ENCODE assay signal across 6 cellular contexts in the genomic region with DNA sequence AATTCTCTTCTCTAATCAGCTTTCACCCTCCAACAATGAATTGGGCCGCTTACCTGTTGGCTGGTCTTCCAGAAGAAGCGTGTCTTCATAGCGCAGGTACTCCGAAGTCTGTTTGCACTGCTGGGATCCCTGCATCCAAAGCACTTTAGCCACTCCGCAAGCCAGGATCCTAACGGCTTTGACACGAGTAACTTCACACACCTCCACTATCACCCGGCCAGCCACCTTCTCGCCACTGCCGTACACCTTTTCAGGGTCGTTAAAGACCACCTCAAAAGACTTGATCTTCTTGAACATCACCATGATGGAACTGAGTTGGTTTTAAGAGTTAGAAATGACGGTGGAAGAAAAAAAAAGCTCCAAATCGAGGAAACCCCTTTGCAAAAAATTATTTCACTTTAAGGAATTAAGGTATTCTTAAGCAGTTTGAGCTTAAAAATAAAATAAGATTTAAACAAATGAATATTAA. TPM values are rescaled to one million over a fixed set of nuclear protein-coding genes. Genes with fewer than 3 reads are reported as not detected.
DNase-seq lines count a peak whose midpoint lies in the region; ATAC-seq and TF ChIP-seq lines count a peak whose summit lies in the region.

No MANE protein-coding gene starts in this region.

- H3K9me3 ChIP-seq in H9 (ENCODE audit: control insufficient read depth, low read depth, low read length) (no peaks in the 10 kb centered on the region), mononuclear cell (ENCODE audit: low read depth, low read length) (no peaks in the 10 kb centered on the region)

- no peaks in the 10 kb centered on the region for H3K27me3 Mint-ChIP-seq in H9 (ENCODE audit: low read depth)
- H3K27me3 Mint-ChIP-seq in activated T-helper 17 cell treated with anti-CD3 and anti-CD28 coated beads, Interleukin-2, amount 50 U/mL, for 72 hours, result no peaks in the 10 kb centered on the region

- no peak overlapping the region for H2BK5ac ChIP-seq in H9 (ENCODE audit: insufficient read length, low read length)

- no peak overlapping the region for H3T11ph ChIP-seq in H9 (ENCODE audit: low read length)

- H3K9ac ChIP-seq in H9 (ENCODE audit: extremely low read depth, insufficient read length, low read length), result peak overlapping the region; percentile 99

- no peak overlapping the region for H2BK120ac ChIP-seq in H9 (ENCODE audit: low read depth, low read length, poor library complexity, severe bottlenecking)

- no peak overlapping the region for H3K56ac ChIP-seq in H9 (ENCODE audit: insufficient read length, low read depth, low read length)

- no peak overlapping the region for H2AK5ac ChIP-seq in H9 (ENCODE audit: insufficient read length, low read length)

- peak overlapping the region; percentile 92 for H3K4me2 ChIP-seq in H9 (ENCODE audit: insufficient read depth, insufficient read length, low read length)

- H3K79me1 ChIP-seq in H9 (ENCODE audit: insufficient read depth, low read depth, low read length, poor library complexity, severe bottlenecking), result peaks cover 7% of the 10 kb centered on the region

- no peak overlapping the region; the same call in 1 of the 2 replicates for H3K4ac ChIP-seq in H9 (ENCODE audit: low read depth, low read length)

- peaks cover 19% of the 10 kb centered on the region for H3K23me2 ChIP-seq in H9 (ENCODE audit: insufficient read length, low read depth, low read length, poor library complexity, severe bottlenecking)

- H2BK15ac ChIP-seq in H9 (ENCODE audit: low read depth, low read length), result no peak overlapping the region

- peaks cover 3% of the 10 kb centered on the region; the same call in 1 of the 2 replicates for H3K79me2 ChIP-seq in H9 (ENCODE audit: insufficient read depth, low read length)

- peak overlapping the region; percentile 87 to 99 for H3K4me3 Mint-ChIP-seq in H9
- peak overlapping the region; percentile 88 for H3K4me3 Mint-ChIP-seq in activated T-helper 17 cell treated with anti-CD3 and anti-CD28 coated beads, Interleukin-2, amount 50 U/mL, for 72 hours

- peaks cover 32 to 43% (median 32%) of the 10 kb centered on the region in 3 experiments for H3K36me3 Mint-ChIP-seq in H9 (ENCODE audit: insufficient read depth in 1 of 3, low read depth in 3 of 3)
- peaks cover 61% of the 10 kb centered on the region for H3K36me3 Mint-ChIP-seq in activated T-helper 17 cell treated with anti-CD3 and anti-CD28 coated beads, Interleukin-2, amount 50 U/mL, for 72 hours (ENCODE audit: low read depth)

- peak overlapping the region; percentile 100 for H3K4me3 ChIP-seq in mononuclear cell (ENCODE audit: low read length)

- H3K27ac ChIP-seq in H9 (ENCODE audit: insufficient read length, low read depth, low read length), result no peak overlapping the region

- no peaks in the 10 kb centered on the region for H4K20me1 ChIP-seq in H9 (ENCODE audit: control insufficient read depth, insufficient read depth, insufficient read length)

- H2AFZ ChIP-seq in H9 (ENCODE audit: low read length), result no peak overlapping the region

- H3K14ac ChIP-seq in H9 (ENCODE audit: insufficient read depth, low read length), result peak overlapping the region; percentile 14; the same call in 1 of the 2 replicates

- H3K23ac ChIP-seq in H9 (ENCODE audit: insufficient read length, low read depth, low read length), result no peak overlapping the region

- no CpG with 5 or more reads among the region's 13 CpGs for WGBS in H9 (ENCODE audit: extremely low coverage, insufficient read length, low lambda C conversion rate)

- peaks cover 5% of the 10 kb centered on the region; the same call in 1 of the 2 replicates for H3K4me1 ChIP-seq in H9 (ENCODE audit: insufficient read depth, low read length)
- H3K4me1 ChIP-seq in mononuclear cell (ENCODE audit: insufficient read depth, low read length), result peaks cover 69% of the 10 kb centered on the region

- TF ChIP-seq CTCF in H9 (conservative IDR thresholded peaks at IDR 0.05), result no peak

- no peak for DNase-seq in H9
- no peak for DNase-seq in superior temporal gyrus (ENCODE audit: extremely low spot score)
- DNase-seq in GDM1 (lab: John Stamatoyannopoulos, UW), result no peak
- no peak for DNase-seq in sciatic nerve (ENCODE audit: low spot score)

- no peak overlapping the region for H4K8ac ChIP-seq in H9 (replicated peaks; ENCODE audit: insufficient read length, low read depth, low read length)

- no peak overlapping the region for H4K91ac ChIP-seq in H9 (ENCODE audit: insufficient read length, low read depth, low read length)

- H3K27ac Mint-ChIP-seq in H9, result peak overlapping the region; percentile 25 to 99 (median 98); a peak in 6 of 7 replicates
- H3K27ac Mint-ChIP-seq in activated T-helper 17 cell treated with anti-CD3 and anti-CD28 coated beads, Interleukin-2, amount 50 U/mL, for 72 hours, result peak overlapping the region; percentile 96

- H3K18ac ChIP-seq in H9 (ENCODE audit: insufficient read length, low read depth, low read length), result peak overlapping the region; percentile 83

- ATAC-seq in activated T-helper 17 cell treated with anti-CD3 and anti-CD28 coated beads, Interleukin-2, amount 50 U/mL, for 72 hours (replicated peaks), result no peak
- ATAC-seq in sciatic nerve, result no peak

- no peak overlapping the region for H2BK20ac ChIP-seq in H9 (ENCODE audit: low read depth, low read length, poor library complexity, severe bottlenecking)

- H3K27me3 ChIP-seq in H9 (ENCODE audit: insufficient read depth, low read length) (no peaks in the 10 kb centered on the region), mononuclear cell (ENCODE audit: insufficient read depth, low read length) (no peaks in the 10 kb centered on the region)

- no peak overlapping the region for H4K5ac ChIP-seq in H9 (ENCODE audit: insufficient read length, low read depth, low read length)

- H2BK12ac ChIP-seq in H9 (ENCODE audit: insufficient read length, low read depth, low read length), result no peak overlapping the region

- intact Hi-C loops in sciatic nerve (cut with DNase I), result no loop called here

- peaks cover 0 to 3% of the 10 kb centered on the region in 2 experiments; a peak in 2 of 5 replicates for H3K9me3 Mint-ChIP-seq in H9
- no peaks in the 10 kb centered on the region for H3K9me3 Mint-ChIP-seq in activated T-helper 17 cell treated with anti-CD3 and anti-CD28 coated beads, Interleukin-2, amount 50 U/mL, for 72 hours

- peaks cover 48 to 58% of the 10 kb centered on the region in 2 experiments for H3K4me1 Mint-ChIP-seq in H9
- H3K4me1 Mint-ChIP-seq in activated T-helper 17 cell treated with anti-CD3 and anti-CD28 coated beads, Interleukin-2, amount 50 U/mL, for 72 hours, result peaks cover 43% of the 10 kb centered on the region

RNA-seq across cellular contexts. Expression of gene TXNIP, which starts 0.4 kb away (rescaled TPM):
- total RNA-seq in H9 (2021) (20.8 and 23.2 TPM in 2 replicates), mononuclear cell (2,317 TPM), sciatic nerve (609 TPM)
- 100 to 1,000 TPM in 1 of 2 donors, 10 to 100 TPM in 1; 74.2 to 269 TPM for total RNA-seq in activated T-helper 17 cell treated with anti-CD3 and anti-CD28 coated beads, Interleukin-2, amount 50 U/mL, for 72 hours

RNA-seq across cellular contexts. Expression of gene HJV, which starts 25.5 kb away (rescaled TPM):
- total RNA-seq in H9 (2021) (not detected in 2 replicates), mononuclear cell (not detected), sciatic nerve (not detected)
- total RNA-seq in activated T-helper 17 cell treated with anti-CD3 and anti-CD28 coated beads, Interleukin-2, amount 50 U/mL, for 72 hours, result not detected

RNA-seq across cellular contexts. Expression of gene POLR3GL, which starts 31.5 kb away (rescaled TPM):
- total RNA-seq in H9 (2021) (6.0 and 7.9 TPM in 2 replicates), mononuclear cell (12.7 TPM), sciatic nerve (22.3 TPM)
- 10 to 100 TPM; 16.9 to 26.0 TPM for total RNA-seq in activated T-helper 17 cell treated with anti-CD3 and anti-CD28 coated beads, Interleukin-2, amount 50 U/mL, for 72 hours

RNA-seq across cellular contexts. Expression of gene ANKRD34A, which starts 31.6 kb away (rescaled TPM):
- total RNA-seq in H9 (2021) (0.20 and 0.39 TPM in 2 replicates), mononuclear cell (0.42 TPM), sciatic nerve (1.2 TPM)
- 1 to 10 TPM; 4.6 to 4.8 TPM for total RNA-seq in activated T-helper 17 cell treated with anti-CD3 and anti-CD28 coated beads, Interleukin-2, amount 50 U/mL, for 72 hours

RNA-seq across cellular contexts. Expression of gene LIX1L, which starts 38.2 kb away (rescaled TPM):
- 5.9 TPM in 2 replicates for total RNA-seq in H9 (2021)
- 10 to 100 TPM; 43.4 to 61.2 TPM for total RNA-seq in activated T-helper 17 cell treated with anti-CD3 and anti-CD28 coated beads, Interleukin-2, amount 50 U/mL, for 72 hours
- 15.1 TPM for total RNA-seq in mononuclear cell
- 57.6 TPM for total RNA-seq in sciatic nerve
